Comparison of ENCODE assay signal across 25 cellular contexts in the genomic region with DNA sequence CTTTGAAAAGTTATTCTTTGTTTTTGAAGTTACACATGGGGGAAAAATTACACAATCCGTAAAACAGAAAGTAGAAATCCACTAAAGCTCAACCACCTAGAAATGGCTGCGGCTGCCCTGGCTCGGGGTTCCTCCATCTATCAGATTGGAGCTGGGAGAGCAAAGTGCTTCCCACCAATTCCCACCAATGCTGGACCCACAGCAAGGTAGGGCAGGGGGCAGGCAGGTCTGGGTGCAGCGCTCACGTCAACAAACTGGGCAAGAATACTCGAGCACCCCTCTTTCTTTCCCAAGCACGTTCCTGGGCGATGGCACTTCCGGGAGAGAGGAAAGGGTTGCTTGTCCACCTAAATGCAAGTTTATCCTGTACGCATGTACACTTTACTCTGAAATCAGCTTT.
A peak's percentile ranks its signal among the peaks of the same experiment; 100 is the strongest.
DNase-seq lines count a peak whose midpoint lies in the region; ATAC-seq and TF ChIP-seq lines count a peak whose summit lies in the region.
"Had no signal": no experiment of that assay in that cellular context is flagged by ENCODE, and none has a peak within 500 bp of the region (broad histone marks: within the 10 kb centered on the region; RNA-seq: fewer than 3 reads in every experiment).

No MANE protein-coding gene starts in this region.

- CTCF ChIA-PET in activated CD4-positive, alpha-beta T cell treated with anti-CD3 and anti-CD28 coated beads, Interleukin-2, amount 10 ng/mL, durations not matched to agents 7 days and 5 days (lab: Charles Lee): no interaction called here

- peak overlapping the region; percentile 33 for H3K27ac Mint-ChIP-seq in activated CD4-positive, alpha-beta T cell treated with anti-CD3 and anti-CD28 coated beads, Interleukin-2, amount 10 ng/mL, durations not matched to agents 7 days and 5 days
- H3K27ac Mint-ChIP-seq in natural killer cell treated with Interleukin-12 subunit alpha and Interleukin-12 subunit beta and Interleukin-15 and Interleukin-18, amount 100 ng/mL, for 72 hours: no peak overlapping the region
- H3K27ac Mint-ChIP-seq in natural killer cell: no peak overlapping the region
- H3K27ac Mint-ChIP-seq: CD8-positive, alpha-beta T cell; GM23338 had no signal

- H3K36me3 ChIP-seq in spleen: no peaks in the 10 kb centered on the region
- H3K36me3 ChIP-seq in thyroid gland: no peaks in the 10 kb centered on the region
- H3K36me3 ChIP-seq: BLaER1 treated with 17β-estradiol and CSF1 and Interleukin-3, amounts not matched to agents 10 nM and 100 nM; HAP-1; MG63 had no signal

- no peaks in the 10 kb centered on the region for H3K27me3 ChIP-seq in spleen (replicated peaks in 1 of 7)
- no peaks in the 10 kb centered on the region for H3K27me3 ChIP-seq in thyroid gland
- H3K27me3 ChIP-seq: MG63 had no signal

- H3K4me1 ChIP-seq in spleen (no peaks in the 10 kb centered on the region), thyroid gland (no peaks in the 10 kb centered on the region)
- H3K4me1 ChIP-seq: HAP-1 had no signal

- no peaks in the 10 kb centered on the region for H3K36me3 Mint-ChIP-seq in activated CD4-positive, alpha-beta T cell treated with anti-CD3 and anti-CD28 coated beads, Interleukin-2, amount 10 ng/mL, durations not matched to agents 7 days and 5 days (ENCODE audit: low read depth)
- H3K36me3 Mint-ChIP-seq in natural killer cell treated with Interleukin-12 subunit alpha and Interleukin-12 subunit beta and Interleukin-15 and Interleukin-18, amount 100 ng/mL, for 72 hours: no peaks in the 10 kb centered on the region
- H3K36me3 Mint-ChIP-seq in natural killer cell: no peaks in the 10 kb centered on the region
- H3K36me3 Mint-ChIP-seq: CD8-positive, alpha-beta T cell had no signal

- H3K4me3 ChIP-seq in spleen: no peak overlapping the region
- no peak overlapping the region for H3K4me3 ChIP-seq in thyroid gland (replicated peaks in 1 of 3)
- H3K4me3 ChIP-seq: BLaER1 treated with 17β-estradiol and CSF1 and Interleukin-3, amounts not matched to agents 10 nM and 100 nM; GM23338; HAP-1; K562; MG63; PC-9 had no signal

- TF ChIP-seq CTCF in natural killer cell (IDR thresholded peaks at IDR 0.05) (no peak), spleen (IDR thresholded peaks at IDR 0.05 in 8 of 11, conservative IDR thresholded peaks at IDR 0.05 in 3 of 11) (no peak), thyroid gland (IDR thresholded peaks at IDR 0.05) (no peak)

- intact Hi-C loops in natural killer cell (cut with micrococcal nuclease) (no loop called here), spleen (cut with DNase I; ENCODE audit: low total_unique reads) (no loop called here), thyroid gland (cut with DNase I) (no loop called here), left colon (cut with DNase I, micrococcal nuclease) (no loop called here)

- H3K4me1 Mint-ChIP-seq in activated CD4-positive, alpha-beta T cell treated with anti-CD3 and anti-CD28 coated beads, Interleukin-2, amount 10 ng/mL, durations not matched to agents 7 days and 5 days: no peaks in the 10 kb centered on the region
- H3K4me1 Mint-ChIP-seq in natural killer cell treated with Interleukin-12 subunit alpha and Interleukin-12 subunit beta and Interleukin-15 and Interleukin-18, amount 100 ng/mL, for 72 hours (ENCODE audit: low read depth in 2 of 2): no peaks in the 10 kb centered on the region
- H3K4me1 Mint-ChIP-seq in natural killer cell: no peaks in the 10 kb centered on the region

- no peak for ATAC-seq in natural killer cell treated with Interleukin-12 subunit alpha and Interleukin-12 subunit beta and Interleukin-15 and Interleukin-18, amount 100 ng/mL, for 72 hours
- no peak for ATAC-seq in natural killer cell
- no peak for ATAC-seq in left colon
- ATAC-seq: CD8-positive, alpha-beta T cell; GM23338; HepG2; K562 had no signal

- no peaks in the 10 kb centered on the region for H3K9me3 Mint-ChIP-seq in activated CD4-positive, alpha-beta T cell treated with anti-CD3 and anti-CD28 coated beads, Interleukin-2, amount 10 ng/mL, durations not matched to agents 7 days and 5 days
- H3K9me3 Mint-ChIP-seq in natural killer cell treated with Interleukin-12 subunit alpha and Interleukin-12 subunit beta and Interleukin-15 and Interleukin-18, amount 100 ng/mL, for 72 hours: no peaks in the 10 kb centered on the region
- no peaks in the 10 kb centered on the region for H3K9me3 Mint-ChIP-seq in natural killer cell
- H3K9me3 Mint-ChIP-seq: CD8-positive, alpha-beta T cell; GM23338 had no signal

- no peaks in the 10 kb centered on the region for H3K27me3 Mint-ChIP-seq in activated CD4-positive, alpha-beta T cell treated with anti-CD3 and anti-CD28 coated beads, Interleukin-2, amount 10 ng/mL, durations not matched to agents 7 days and 5 days
- H3K27me3 Mint-ChIP-seq in natural killer cell treated with Interleukin-12 subunit alpha and Interleukin-12 subunit beta and Interleukin-15 and Interleukin-18, amount 100 ng/mL, for 72 hours: peaks cover 3 to 7% of the 10 kb centered on the region in 2 donors
- peaks cover 0 to 2% of the 10 kb centered on the region in 2 donors for H3K27me3 Mint-ChIP-seq in natural killer cell (ENCODE audit: low read depth in 2 of 2)

- no peak overlapping the region for H3K4me3 Mint-ChIP-seq in activated CD4-positive, alpha-beta T cell treated with anti-CD3 and anti-CD28 coated beads, Interleukin-2, amount 10 ng/mL, durations not matched to agents 7 days and 5 days
- no peak overlapping the region for H3K4me3 Mint-ChIP-seq in natural killer cell treated with Interleukin-12 subunit alpha and Interleukin-12 subunit beta and Interleukin-15 and Interleukin-18, amount 100 ng/mL, for 72 hours
- no peak overlapping the region for H3K4me3 Mint-ChIP-seq in natural killer cell
- H3K4me3 Mint-ChIP-seq: CD8-positive, alpha-beta T cell; GM23338 had no signal

- H3K27ac ChIP-seq in spleen (no peak overlapping the region), thyroid gland (no peak overlapping the region)
- H3K27ac ChIP-seq: BLaER1 treated with 17β-estradiol and CSF1 and Interleukin-3, amounts not matched to agents 10 nM and 100 nM; HL-60; PC-9 had no signal

- DNase-seq in activated CD4-positive, alpha-beta T cell treated with anti-CD3 and anti-CD28 coated beads, Interleukin-2, amount 10 ng/mL, durations not matched to agents 7 days and 5 days: no peak
- DNase-seq in activated CD4-positive, alpha-beta T cell treated with anti-CD3 and anti-CD28 coated beads, Interleukin-2, amount 50 U/mL, for 1 hour: no peak
- peak; percentile 22 for DNase-seq in natural killer cell treated with Interleukin-12 subunit alpha and Interleukin-12 subunit beta and Interleukin-15 and Interleukin-18, amount 100 ng/mL, for 72 hours (ENCODE audit: low spot score)
- DNase-seq in natural killer cell: no peak
- DNase-seq in spleen: peak; percentile 40
- no peak for DNase-seq in thyroid gland
- no peak for DNase-seq in NCI-H82 treated with DMSO at 0.1 percent for 48 hours (lab: John Stamatoyannopoulos, UW; ENCODE audit: unreplicated experiment)
- DNase-seq in left colon: no peak
- DNase-seq: 8988T, Calu3, MG63, NCI-H1417, NCI-H1694 treated with DMSO at 0.1 percent for 48 hours, NCI-H2081 treated with DMSO at 0.1 percent for 48 hours, NCI-H2171 treated with DMSO at 0.1 percent for 48 hours, PC-9, RPMI8226, SHP77 treated with DMSO at 0.1 percent for 48 hours had no signal

- POLR2A ChIA-PET in activated CD4-positive, alpha-beta T cell treated with anti-CD3 and anti-CD28 coated beads, Interleukin-2, amount 10 ng/mL, durations not matched to agents 7 days and 5 days (lab: Charles Lee): no interaction called here

- TF ChIP-seq POLR2A in spleen (IDR thresholded peaks at IDR 0.05) (no peak), thyroid gland (IDR thresholded peaks at IDR 0.05) (no peak)

- 90 to 96% (median 95%) methylated on average over 10 of the region's 10 CpGs for WGBS in spleen, 5 donors
- 90% methylated on average over 10 of the region's 10 CpGs for WGBS in thyroid gland, 2 donors

- H3K9me3 ChIP-seq in spleen: no peaks in the 10 kb centered on the region
- no peaks in the 10 kb centered on the region for H3K9me3 ChIP-seq in thyroid gland
- H3K9me3 ChIP-seq: BLaER1 treated with 17β-estradiol and CSF1 and Interleukin-3, amounts not matched to agents 10 nM and 100 nM; HAP-1; MG63 had no signal

Comparison
In these comparisons a context has a peak if more than half of its experiments do, and no peak if none do; other contexts are left out.
1. DNase-seq: peak in natural killer cell treated with Interleukin-12 subunit alpha and Interleukin-12 subunit beta and Interleukin-15 and Interleukin-18, amount 100 ng/mL, for 72 hours (single experiment) and spleen (single experiment); none in activated CD4-positive, alpha-beta T cell treated with anti-CD3 and anti-CD28 coated beads, Interleukin-2, amount 10 ng/mL, durations not matched to agents 7 days and 5 days (single experiment), activated CD4-positive, alpha-beta T cell treated with anti-CD3 and anti-CD28 coated beads, Interleukin-2, amount 50 U/mL, for 1 hour (single experiment), natural killer cell (single experiment), thyroid gland (0 of 2), NCI-H82 treated with DMSO at 0.1 percent for 48 hours (single experiment) and left colon (0 of 2).